In the genomic region with DNA sequence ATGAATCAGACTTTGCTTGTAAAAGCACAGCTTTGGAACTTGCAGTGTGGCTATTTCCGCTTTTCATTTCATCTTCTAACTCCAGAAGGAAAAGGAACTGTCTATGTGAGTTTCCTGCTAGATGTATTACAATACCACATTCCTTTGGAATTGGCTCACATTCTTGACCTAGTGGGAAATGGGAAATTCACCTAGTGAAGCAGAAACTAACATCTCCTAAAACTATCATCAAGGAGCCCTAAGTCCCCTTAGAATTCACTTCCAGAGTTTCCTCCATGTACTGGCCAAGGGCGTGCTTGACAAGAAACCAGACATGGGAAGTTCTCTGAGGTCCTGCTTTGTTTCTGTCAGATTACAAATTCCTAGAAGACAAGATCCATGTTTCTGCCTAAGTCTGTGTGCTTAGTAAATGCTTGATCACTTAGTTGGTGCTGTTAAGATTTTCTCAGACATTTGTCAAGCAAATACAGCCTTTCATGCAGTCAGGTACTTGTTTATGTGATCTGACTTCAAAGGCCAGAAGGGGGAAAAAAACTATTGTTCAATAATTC, we compare ENCODE assay signal across 11 cellular contexts.
DNase-seq lines count a peak whose midpoint lies in the region; ATAC-seq, FAIRE-seq and TF ChIP-seq lines count a peak whose summit lies in the region.
"Had no signal": no experiment of that assay in that cellular context is flagged by ENCODE, and none has a peak within 500 bp of the region (broad histone marks: within the 10 kb centered on the region; RNA-seq: fewer than 3 reads in every experiment).

No MANE protein-coding gene starts in this region.

- H3K4me1 Mint-ChIP-seq in mesothelial cell of epicardium = peaks cover 37% of the 10 kb centered on the region
- H3K4me1 Mint-ChIP-seq: naive thymus-derived CD8-positive, alpha-beta T cell had no signal

- TF ChIP-seq RAD21 in A549 (conservative IDR thresholded peaks at IDR 0.05 in 1 of 2, IDR thresholded peaks at IDR 0.05 in 1 of 2) = no peak

- H2AFZ ChIP-seq in fibroblast of lung (ENCODE audit: low read length) = no peak overlapping the region

- H4K20me1 ChIP-seq in fibroblast of lung (ENCODE audit: control insufficient read depth, extremely low read depth, insufficient read depth, low read length) = no peaks in the 10 kb centered on the region

- H3K27ac ChIP-seq in A549 = peak overlapping the region; percentile 83 to 88
- peak overlapping the region; percentile 31 for H3K27ac ChIP-seq in fibroblast of lung (ENCODE audit: insufficient read depth, low read length)
- H3K27ac ChIP-seq: RWPE1 had no signal

- H3K27me3 ChIP-seq in fibroblast of lung (ENCODE audit: control insufficient read depth, insufficient read depth, low read length) = no peaks in the 10 kb centered on the region

- DNase-seq in A549 (ENCODE audit: low read depth in 1 of 2, low spot score in 1 of 2) (peak in 1 of 2 experiments; percentile 48), NCI-H226 (peak; percentile 63), fibroblast of lung (ENCODE audit: low read depth in 2 of 2) (peak; percentile 60 to 92), mesothelial cell of epicardium (ENCODE audit: low spot score in 2 of 2, unreplicated experiment in 2 of 2) (no peak), DMS79 treated with DMSO at 0.1 percent for 48 hours (lab: John Stamatoyannopoulos, UW) (no peak), activated gamma-delta T cell treated with Interleukin-2 at 50 U/mL for 16 hours (no peak), NCI-H187 (lab: John Stamatoyannopoulos, UW) (no peak)
- DNase-seq: Karpas-422; naive thymus-derived CD8-positive, alpha-beta T cell had no signal

- CTCF ChIA-PET in A549 (lab: Yijun Ruan, JAX) = no interaction called here

- peak; percentile 31 to 67; a peak in 4 of 6 replicates for ATAC-seq in A549
- no peak for ATAC-seq in GM18502 (IDR thresholded peaks at IDR 0.05; ENCODE audit: poor library complexity, unreplicated experiment)
- ATAC-seq: naive thymus-derived CD8-positive, alpha-beta T cell had no signal

- H3K9me3 ChIP-seq in A549 (no peaks in the 10 kb centered on the region), fibroblast of lung (ENCODE audit: control insufficient read depth, insufficient read depth, low read depth, low read length) (no peaks in the 10 kb centered on the region)

- no peaks in the 10 kb centered on the region for H3K36me3 Mint-ChIP-seq in mesothelial cell of epicardium
- H3K36me3 Mint-ChIP-seq: naive thymus-derived CD8-positive, alpha-beta T cell had no signal

- H3K4me2 ChIP-seq in A549 (peak overlapping the region; percentile 72), fibroblast of lung (ENCODE audit: extremely low read depth, insufficient read depth, low read length) (no peak overlapping the region)

- H3K4me3 Mint-ChIP-seq in mesothelial cell of epicardium = no peak overlapping the region
- H3K4me3 Mint-ChIP-seq: naive thymus-derived CD8-positive, alpha-beta T cell had no signal

- POLR2A ChIA-PET in A549 (lab: Yijun Ruan, JAX) = no interaction called here

- TF ChIP-seq POLR2A in A549 (IDR thresholded peaks at IDR 0.05; ENCODE audit: low read length) = no peak

- TF ChIP-seq EP300 in A549 (IDR thresholded peaks at IDR 0.05) = no peak

- TF ChIP-seq CTCF in A549 (IDR thresholded peaks at IDR 0.05) (no peak), fibroblast of lung (conservative IDR thresholded peaks at IDR 0.05 in 1 of 2, IDR thresholded peaks at IDR 0.05 in 1 of 2; ENCODE audit: low read depth in 1 of 2, low read length in 2 of 2) (no peak), mesothelial cell of epicardium (IDR thresholded peaks at IDR 0.05; ENCODE audit: unreplicated experiment) (no peak)

- H3K27ac Mint-ChIP-seq in mesothelial cell of epicardium = peak overlapping the region; percentile 80
- H3K27ac Mint-ChIP-seq: naive thymus-derived CD8-positive, alpha-beta T cell had no signal

- H3K36me3 ChIP-seq in fibroblast of lung (ENCODE audit: control insufficient read depth, insufficient read depth, low read length) = no peaks in the 10 kb centered on the region

- H3K9ac ChIP-seq in fibroblast of lung (ENCODE audit: insufficient read depth, low read length) = no peak overlapping the region

- H3K79me2 ChIP-seq in fibroblast of lung (ENCODE audit: control insufficient read depth, insufficient read depth, low read length) = no peaks in the 10 kb centered on the region

- FAIRE-seq in A549 (lab: Jason Lieb, UNC) = no peak

- peaks cover 43% of the 10 kb centered on the region for H3K4me1 ChIP-seq in A549
- H3K4me1 ChIP-seq in fibroblast of lung (ENCODE audit: control insufficient read depth, extremely low read depth, insufficient read depth, low read length) = peaks cover 20% of the 10 kb centered on the region

- no peaks in the 10 kb centered on the region for H3K9me3 Mint-ChIP-seq in mesothelial cell of epicardium
- H3K9me3 Mint-ChIP-seq: naive thymus-derived CD8-positive, alpha-beta T cell had no signal

- no peaks in the 10 kb centered on the region for H3K27me3 Mint-ChIP-seq in mesothelial cell of epicardium (ENCODE audit: low read depth)

- no peak overlapping the region for H3K4me3 ChIP-seq in A549
- no peak overlapping the region for H3K4me3 ChIP-seq in fibroblast of lung (replicated peaks in 1 of 4; ENCODE audit: control extremely low read depth in 1 of 4, insufficient read depth in 1 of 4, low read depth in 3 of 4, low read length in 4 of 4)

- WGBS in A549 (ENCODE audit: missing lambda C conversion rate) = 67% methylated on average over 2 of the region's 2 CpGs

TF ChIP-seq in A549, 52 proteins besides CTCF, POLR2A, EP300 and RAD21:
- no peak for TF ChIP-seq CEBPB (IDR thresholded peaks at IDR 0.05)
- no peak for TF ChIP-seq SREBF2 (IDR thresholded peaks at IDR 0.05)
- TF ChIP-seq GATA3 (IDR thresholded peaks at IDR 0.05; ENCODE audit: borderline replicate concordance) = peak; percentile 33; the same call in 1 of the 2 replicates

Comparison
In these comparisons a context has a peak if more than half of its experiments do, and no peak if none do; other contexts are left out.
1. DNase-seq: peak in NCI-H226 (single experiment) and fibroblast of lung (2 of 2); none in mesothelial cell of epicardium (0 of 2), DMS79 treated with DMSO at 0.1 percent for 48 hours (single experiment), activated gamma-delta T cell treated with Interleukin-2 at 50 U/mL for 16 hours (single experiment) and NCI-H187 (0 of 2).